In the genomic region with DNA sequence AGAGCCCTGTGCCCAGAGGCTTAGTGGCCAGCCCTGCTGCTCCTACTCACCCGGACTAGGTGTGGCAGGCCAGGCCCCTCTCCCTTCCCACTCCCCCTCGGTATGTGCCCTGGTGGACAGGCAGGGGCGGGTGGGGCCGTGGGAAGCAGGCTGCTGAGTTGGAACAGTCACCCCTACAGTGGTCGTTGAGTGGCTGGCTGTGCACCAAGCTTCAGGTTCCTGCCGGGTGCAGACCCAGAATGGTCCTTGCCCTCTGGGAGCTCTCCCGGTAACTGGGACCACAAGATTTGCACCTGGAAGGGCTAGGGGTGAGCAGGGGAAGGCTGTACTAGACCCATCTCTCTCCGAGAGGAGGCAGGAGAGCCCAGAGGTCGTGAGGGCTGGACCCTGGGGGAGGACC, we compare ENCODE assay signal across 8 cellular contexts.
A peak's percentile ranks its signal among the peaks of the same experiment; 100 is the strongest.
DNase-seq lines count a peak whose midpoint lies in the region; ATAC-seq and TF ChIP-seq lines count a peak whose summit lies in the region.

No MANE protein-coding gene starts in this region.

- H3K9me3 ChIP-seq in body of pancreas: no peaks in the 10 kb centered on the region

- ATAC-seq in GM18873 (IDR thresholded peaks at IDR 0.05; ENCODE audit: low FRiP score, unreplicated experiment): peak; percentile 19
- peak; percentile 15 for ATAC-seq in HG03025 (IDR thresholded peaks at IDR 0.05; ENCODE audit: low FRiP score, unreplicated experiment)
- no peak for ATAC-seq in body of pancreas

- no peak for TF ChIP-seq CTCF in body of pancreas (IDR thresholded peaks at IDR 0.05)

- DNase-seq in body of pancreas (no peak), inferior parietal cortex (ENCODE audit: extremely low spot score) (no peak), NCI-H446 treated with DMSO at 0.1 percent for 48 hours (lab: John Stamatoyannopoulos, UW) (no peak), NCI-H1048 (lab: John Stamatoyannopoulos, UW) (no peak), HCEC 1CT (no peak)

- peak overlapping the region in 3 of 4 donors; percentile 23 to 41 (median 39) for H3K27ac ChIP-seq in body of pancreas
- peak overlapping the region; percentile 87 for H3K27ac ChIP-seq in rectal smooth muscle tissue (ENCODE audit: low read depth, low read length)

- WGBS in body of pancreas, 2 donors: 32% methylated on average over 9 of the region's 9 CpGs; no CpG with 5 or more reads in 1 of the 2 donors

- H3K9ac ChIP-seq in rectal smooth muscle tissue (ENCODE audit: low read length): no peak overlapping the region

- peaks cover 0 to 10% of the 10 kb centered on the region in 2 donors for H3K36me3 ChIP-seq in body of pancreas (replicated peaks in 1 of 2; ENCODE audit: insufficient read depth in 1 of 2, low read depth in 2 of 2)
- H3K36me3 ChIP-seq in rectal smooth muscle tissue (ENCODE audit: control insufficient read depth, insufficient read depth, low read length): peaks cover 18% of the 10 kb centered on the region

- H3K4me1 ChIP-seq in body of pancreas: peaks cover 35% of the 10 kb centered on the region
- peaks cover 59% of the 10 kb centered on the region for H3K4me1 ChIP-seq in rectal smooth muscle tissue (ENCODE audit: control insufficient read depth, insufficient read depth, low read length)

- no peaks in the 10 kb centered on the region for H3K27me3 ChIP-seq in body of pancreas
- no peaks in the 10 kb centered on the region for H3K27me3 ChIP-seq in rectal smooth muscle tissue (ENCODE audit: control insufficient read depth, insufficient read depth, low read length)

- H3K4me3 ChIP-seq in body of pancreas (no peak overlapping the region), rectal smooth muscle tissue (ENCODE audit: low read length) (no peak overlapping the region)

- intact Hi-C loops in body of pancreas (cut with DNase I): no loop called here

- no peak for TF ChIP-seq POLR2A in body of pancreas (IDR thresholded peaks at IDR 0.05)
